Comparison of ENCODE assay signal across 1 cellular context in genomic region chr22:42769574-42770447, GRCh38.
TF ChIP-seq lines count a peak whose summit lies in the region.

No MANE protein-coding gene starts in this region.

TF ChIP-seq in IMR-90, 13 proteins besides CTCF, POLR2A, EP300 and RAD21 (continued from another document):
- TF ChIP-seq USF2 (IDR thresholded peaks at IDR 0.05; ENCODE audit: low read depth, low read length) (peak; percentile 93), MAFK (IDR thresholded peaks at IDR 0.05; ENCODE audit: low read depth, low read length) (no peak), MAZ (IDR thresholded peaks at IDR 0.05; ENCODE audit: borderline replicate concordance, low read depth, low read length) (peak; percentile 51; the same call in 1 of the 2 replicates), RFX5 (IDR thresholded peaks at IDR 0.05; ENCODE audit: low read depth, low read length) (no peak), MXI1 (IDR thresholded peaks at IDR 0.05; ENCODE audit: borderline replicate concordance, low read depth, low read length) (peak; percentile 77; the same call in 1 of the 2 replicates), NFE2L2 (IDR thresholded peaks at IDR 0.05; ENCODE audit: low read depth, low read length) (no peak)
- TF ChIP-seq, protein P1, sequence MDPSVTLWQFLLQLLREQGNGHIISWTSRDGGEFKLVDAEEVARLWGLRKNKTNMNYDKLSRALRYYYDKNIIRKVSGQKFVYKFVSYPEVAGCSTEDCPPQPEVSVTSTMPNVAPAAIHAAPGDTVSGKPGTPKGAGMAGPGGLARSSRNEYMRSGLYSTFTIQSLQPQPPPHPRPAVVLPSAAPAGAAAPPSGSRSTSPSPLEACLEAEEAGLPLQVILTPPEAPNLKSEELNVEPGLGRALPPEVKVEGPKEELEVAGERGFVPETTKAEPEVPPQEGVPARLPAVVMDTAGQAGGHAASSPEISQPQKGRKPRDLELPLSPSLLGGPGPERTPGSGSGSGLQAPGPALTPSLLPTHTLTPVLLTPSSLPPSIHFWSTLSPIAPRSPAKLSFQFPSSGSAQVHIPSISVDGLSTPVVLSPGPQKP (IDR thresholded peaks at IDR 0.05; ENCODE audit: borderline replicate concordance, low read depth, low read length) = no peak
